16 cellular contexts compared by ENCODE assay signal in the genomic region with DNA sequence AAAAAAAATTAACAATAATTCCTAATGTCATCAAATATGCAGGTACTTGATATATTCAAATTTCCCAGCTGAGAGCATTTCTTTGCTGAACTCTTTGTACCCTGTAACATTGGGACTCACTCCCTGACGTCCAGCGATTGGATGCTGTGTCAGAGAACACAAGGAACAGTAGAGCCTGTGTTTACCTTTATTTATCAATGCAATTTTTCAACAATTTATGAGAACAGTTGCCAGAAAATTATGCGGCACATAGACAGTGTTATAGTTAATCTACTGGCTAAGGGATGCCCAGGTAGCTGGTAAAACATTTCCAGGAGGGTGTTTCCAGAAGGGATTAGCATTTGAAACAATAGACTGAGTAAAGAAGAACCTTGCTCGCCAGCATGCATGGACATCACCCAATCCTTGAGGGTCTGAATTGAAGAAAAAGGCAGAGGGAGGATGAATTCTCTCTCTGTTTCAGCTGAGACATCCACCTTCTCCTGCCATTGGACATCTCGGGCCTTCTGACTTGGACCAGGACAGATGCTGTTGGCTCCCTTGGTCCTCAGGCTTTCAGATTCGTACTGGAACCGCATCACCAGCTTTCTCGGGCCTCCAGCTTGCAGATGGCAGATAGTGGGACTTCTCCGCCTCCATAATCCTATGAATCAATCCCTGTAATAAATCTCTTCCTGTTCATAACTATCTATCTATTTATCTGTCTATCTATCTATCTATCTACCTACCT. TPM values are rescaled to one million over a fixed set of nuclear protein-coding genes. Genes with fewer than 3 reads are reported as not detected.
A peak's percentile ranks its signal among the peaks of the same experiment; 100 is the strongest.
DNase-seq lines count a peak whose midpoint lies in the region; ATAC-seq, FAIRE-seq and TF ChIP-seq lines count a peak whose summit lies in the region.
"Had no signal": no experiment of that assay in that cellular context is flagged by ENCODE, and none has a peak within 500 bp of the region (broad histone marks: within the 10 kb centered on the region; RNA-seq: fewer than 3 reads in every experiment).

No MANE protein-coding gene starts in this region.

- H2BK120ac ChIP-seq in trophoblast cell (ENCODE audit: insufficient read depth, low read length, poor library complexity): no peak overlapping the region

- no peak for TF ChIP-seq CTCF in HepG2 (CRISPR knock-in tag; IDR thresholded peaks at IDR 0.05)
- no peak for TF ChIP-seq CTCF in right lobe of liver (IDR thresholded peaks at IDR 0.05)

- H4K12ac ChIP-seq in trophoblast cell (ENCODE audit: low read depth, low read length): no peak overlapping the region

- peaks cover 31% of the 10 kb centered on the region for H3K4me1 Mint-ChIP-seq in activated T-helper 2 cell treated with anti-CD3 and anti-CD28 coated beads, Interferon-gamma antibody, Interleukin-2, Interleukin-4, amounts not matched to agents 10 μg/mL and 5 μg/mL and 100 μg/mL, durations not matched to agents 14 hours and 24 hours and 36 hours (ENCODE audit: low read depth)

- CTCF ChIA-PET in HepG2 (lab: Yijun Ruan, JAX; ENCODE audit: low intra/inter-chr PET ratio, low total read pairs): no interaction called here

- H3K27ac ChIP-seq in HepG2 (ENCODE audit: extremely low read length, insufficient read depth, low read length): peak overlapping the region; percentile 14
- H3K27ac ChIP-seq in right lobe of liver: no peak overlapping the region
- H3K27ac ChIP-seq in trophoblast cell (ENCODE audit: low read depth, low read length): no peak overlapping the region

- no peak for TF ChIP-seq POLR2A in HepG2 (IDR thresholded peaks at IDR 0.05; ENCODE audit: insufficient read depth in 1 of 2, low read depth in 2 of 2, low read length in 2 of 2)
- TF ChIP-seq POLR2A in right lobe of liver (IDR thresholded peaks at IDR 0.05): no peak

- ATAC-seq in HepG2 (no peak), right lobe of liver (no peak), GM19463 (IDR thresholded peaks at IDR 0.05; ENCODE audit: unreplicated experiment) (no peak), GM21390 (IDR thresholded peaks at IDR 0.05; ENCODE audit: unreplicated experiment) (no peak)
- ATAC-seq: GM12878 had no signal

- H3K4ac ChIP-seq in trophoblast cell (ENCODE audit: low read depth, low read length): no peak overlapping the region

- peak in 1 of 2 experiments; percentile 30; a peak in 1 of 4 replicates for TF ChIP-seq EP300 in HepG2 (IDR thresholded peaks at IDR 0.05; ENCODE audit: low read depth in 2 of 2, low read length in 2 of 2)
- TF ChIP-seq EP300 in HepG2 (CRISPR knock-in tag; IDR thresholded peaks at IDR 0.05; ENCODE audit: borderline replicate concordance): peak; percentile 20; the same call in 1 of the 2 replicates

- 45% methylated on average over 9 of the region's 9 CpGs for WGBS in HepG2 (ENCODE audit: low lambda C conversion rate)
- WGBS in right lobe of liver (ENCODE audit: insufficient coverage, low coverage, low lambda C conversion rate, missing lambda C conversion rate): 89% methylated on average over 7 of the region's 9 CpGs
- WGBS in trophoblast cell (ENCODE audit: extremely low coverage, insufficient coverage, insufficient read length): no CpG with 5 or more reads among the region's 9 CpGs

- no peak overlapping the region for H2BK5ac ChIP-seq in trophoblast cell (ENCODE audit: low read depth, low read length, poor library complexity)

- no peak overlapping the region for H2AFZ ChIP-seq in HepG2 (ENCODE audit: low read length)
- no peak overlapping the region for H2AFZ ChIP-seq in trophoblast cell (ENCODE audit: insufficient read depth, low read length, poor library complexity)

- no peak overlapping the region for H3K18ac ChIP-seq in trophoblast cell (ENCODE audit: low read length)

- no peak for TF ChIP-seq RAD21 in HepG2 (CRISPR knock-in tag; IDR thresholded peaks at IDR 0.05)

- no peak overlapping the region for H3K14ac ChIP-seq in trophoblast cell (ENCODE audit: low read length)

- peak overlapping the region; percentile 43 for H4K91ac ChIP-seq in trophoblast cell (ENCODE audit: low read depth, low read length)

- POLR2A ChIA-PET in HepG2 (lab: Yijun Ruan, JAX): interaction anchor here (0.6 to 2.4 kb wide), 3 partner anchors 9 to 42 kb away, joined by 3 to 14 read pairs (median 3); a partner anchor contains a TSS

- H3K4me2 ChIP-seq in HepG2 (ENCODE audit: low read depth, low read length) (peak overlapping the region; percentile 51), trophoblast cell (ENCODE audit: low read length) (no peak overlapping the region)

- H3K4me3 Mint-ChIP-seq in activated T-helper 2 cell treated with anti-CD3 and anti-CD28 coated beads, Interferon-gamma antibody, Interleukin-2, Interleukin-4, amounts not matched to agents 10 μg/mL and 5 μg/mL and 100 μg/mL, durations not matched to agents 14 hours and 24 hours and 36 hours (ENCODE audit: low read depth): no peak overlapping the region
- H3K4me3 Mint-ChIP-seq: B cell; CD4-positive, alpha-beta T cell had no signal

- H4K20me1 ChIP-seq in HepG2 (ENCODE audit: insufficient read depth, low read length): no peaks in the 10 kb centered on the region

- H3K36me3 ChIP-seq in HepG2 (replicated peaks in 1 of 2; ENCODE audit: control insufficient read depth in 1 of 2, insufficient read depth in 2 of 2, low read length in 2 of 2): no peaks in the 10 kb centered on the region
- no peaks in the 10 kb centered on the region for H3K36me3 ChIP-seq in right lobe of liver
- H3K36me3 ChIP-seq in trophoblast cell (ENCODE audit: control insufficient read depth in 1 of 2, insufficient read depth in 2 of 2, low read length in 2 of 2): no peaks in the 10 kb centered on the region

- no peak overlapping the region for H3K9ac ChIP-seq in HepG2 (ENCODE audit: insufficient read depth, low read depth, low read length)
- no peak overlapping the region for H3K9ac ChIP-seq in trophoblast cell (ENCODE audit: low read length)

- H3K9me3 Mint-ChIP-seq in activated T-helper 2 cell treated with anti-CD3 and anti-CD28 coated beads, Interferon-gamma antibody, Interleukin-2, Interleukin-4, amounts not matched to agents 10 μg/mL and 5 μg/mL and 100 μg/mL, durations not matched to agents 14 hours and 24 hours and 36 hours: no peaks in the 10 kb centered on the region
- H3K9me3 Mint-ChIP-seq: CD4-positive, alpha-beta T cell had no signal

- FAIRE-seq in HepG2 (lab: Jason Lieb, UNC): no peak
- FAIRE-seq: GM12878, GM18507 had no signal

- H3K79me2 ChIP-seq in HepG2 (ENCODE audit: insufficient read depth, low read length) (no peaks in the 10 kb centered on the region), trophoblast cell (ENCODE audit: control insufficient read depth, insufficient read depth, low read length, poor library complexity) (no peaks in the 10 kb centered on the region)

- H3K79me1 ChIP-seq in trophoblast cell (ENCODE audit: low read length): peaks cover 8% of the 10 kb centered on the region

- no peaks in the 10 kb centered on the region for H3K36me3 Mint-ChIP-seq in activated T-helper 2 cell treated with anti-CD3 and anti-CD28 coated beads, Interferon-gamma antibody, Interleukin-2, Interleukin-4, amounts not matched to agents 10 μg/mL and 5 μg/mL and 100 μg/mL, durations not matched to agents 14 hours and 24 hours and 36 hours (ENCODE audit: low read depth)

- H3K4me3 ChIP-seq in HepG2 (replicated peaks in 1 of 3; ENCODE audit: insufficient read depth in 1 of 3, low read depth in 2 of 3, low read length in 3 of 3) (peak overlapping the region in 1 of 3 experiments; percentile 2; a peak in 1 of 6 replicates), right lobe of liver (no peak overlapping the region), trophoblast cell (ENCODE audit: low read depth, low read length) (no peak overlapping the region)
- H3K4me3 ChIP-seq: GM12878 had no signal

- no TSS peak for BruUV-seq in HepG2 (replicated peaks; lab: Mats Ljungman, UMichigan)

- H3K27ac Mint-ChIP-seq in activated T-helper 2 cell treated with anti-CD3 and anti-CD28 coated beads, Interferon-gamma antibody, Interleukin-2, Interleukin-4, amounts not matched to agents 10 μg/mL and 5 μg/mL and 100 μg/mL, durations not matched to agents 14 hours and 24 hours and 36 hours: peak overlapping the region; percentile 31
- H3K27ac Mint-ChIP-seq: B cell; CD4-positive, alpha-beta T cell had no signal

- peak overlapping the region; percentile 4 for H2BK12ac ChIP-seq in trophoblast cell (ENCODE audit: low read length)

- H4K8ac ChIP-seq in trophoblast cell (ENCODE audit: low read depth, low read length): no peak overlapping the region

- H3K9me3 ChIP-seq in HepG2 (ENCODE audit: low read length) (no peaks in the 10 kb centered on the region), right lobe of liver (no peaks in the 10 kb centered on the region), trophoblast cell (ENCODE audit: insufficient read depth, low read depth, low read length) (peaks cover 1% of the 10 kb centered on the region)

- no peak overlapping the region for H3K23ac ChIP-seq in trophoblast cell (ENCODE audit: low read length)

- in situ Hi-C loops in HepG2 (cut with HindIII; ENCODE audit: extremely low pct_ligation_motif_present, low pct_unique_long_range_greater_than_20kb): no loop called here

- intact Hi-C loops in HepG2 (cut with micrococcal nuclease; ENCODE audit: unreplicated experiment): loop anchor here (5.0 to 10.0 kb wide), 3 partner anchors 42 to 118 kb away; no protein-coding TSS in a partner anchor
- intact Hi-C loops in right lobe of liver (cut with DNase I): no loop called here
- intact Hi-C loops in activated T-helper 2 cell treated with anti-CD3 and anti-CD28 coated beads, Interferon-gamma antibody, Interleukin-2, Interleukin-4, amounts not matched to agents 10 μg/mL and 5 μg/mL and 100 μg/mL, durations not matched to agents 14 hours and 24 hours and 36 hours (cut with micrococcal nuclease): loop anchor here (5.0 to 10.0 kb wide), 4 partner anchors 42 to 1845 kb away; no protein-coding TSS in a partner anchor

- no peaks in the 10 kb centered on the region for H3K27me3 ChIP-seq in HepG2 (ENCODE audit: control insufficient read depth in 1 of 2, insufficient read depth in 2 of 2, low read length in 2 of 2)
- no peaks in the 10 kb centered on the region for H3K27me3 ChIP-seq in right lobe of liver
- H3K27me3 ChIP-seq in trophoblast cell (ENCODE audit: insufficient read depth, low read length): no peaks in the 10 kb centered on the region

- H2AK5ac ChIP-seq in trophoblast cell (ENCODE audit: low read length): no peak overlapping the region

- DNase-seq in HepG2 (ENCODE audit: low spot score): no peak
- no peak for DNase-seq in right lobe of liver
- no peak for DNase-seq in activated T-helper 2 cell treated with anti-CD3 and anti-CD28 coated beads, Interferon-gamma antibody, Interleukin-2, Interleukin-4, amounts not matched to agents 10 μg/mL and 5 μg/mL and 100 μg/mL, durations not matched to agents 14 hours and 24 hours and 36 hours (ENCODE audit: low spot score)
- DNase-seq in trophoblast cell: no peak
- DNase-seq in activated naive CD4-positive, alpha-beta T cell treated with anti-CD3 and anti-CD28 coated beads, Interleukin-2, amount 50 U/mL, for 16 hours: no peak
- DNase-seq: C1 segment of cervical spinal cord; CD4-positive, alpha-beta T cell; DMS79; HCEC 1CT; IMR-90; KBM-7 had no signal

- H3K4me1 ChIP-seq in HepG2 (ENCODE audit: insufficient read depth, low read length) (peaks cover 89% of the 10 kb centered on the region), right lobe of liver (peaks cover 0 to 15% (median 2%) of the 10 kb centered on the region in 4 donors), trophoblast cell (ENCODE audit: control insufficient read depth in 1 of 2, insufficient read depth in 2 of 2, low read length in 2 of 2) (peaks cover 10% of the 10 kb centered on the region in 2 experiments)

- no peaks in the 10 kb centered on the region for H3K27me3 Mint-ChIP-seq in activated T-helper 2 cell treated with anti-CD3 and anti-CD28 coated beads, Interferon-gamma antibody, Interleukin-2, Interleukin-4, amounts not matched to agents 10 μg/mL and 5 μg/mL and 100 μg/mL, durations not matched to agents 14 hours and 24 hours and 36 hours (ENCODE audit: low read depth)
- H3K27me3 Mint-ChIP-seq: B cell; CD4-positive, alpha-beta T cell had no signal

RNA-seq across cellular contexts. Expression of a gene that starts 42.2 kb away (rescaled TPM):
- total RNA-seq in HepG2 (2016; rRNA removed; fragmentation: Illumina TruSeq; extraction: Trizol): 56.8 and 76.2 TPM in 2 replicates
- total RNA-seq in HepG2 (2016; cell fraction: cytosol; rRNA removed; fragmentation: Illumina TruSeq; extraction: Trizol; ENCODE audit: low read depth): 30.2 and 36.5 TPM in 2 replicates
- total RNA-seq in HepG2 (2016; cell fraction: insoluble cytoplasmic fraction; rRNA removed; fragmentation: Illumina TruSeq; extraction: Trizol): 56.0 and 74.0 TPM in 2 replicates
- total RNA-seq in HepG2 (2016; cell fraction: membrane; rRNA removed; fragmentation: Illumina TruSeq; extraction: Trizol): 34.2 and 36.7 TPM in 2 replicates
- total RNA-seq in HepG2 (2016; cell fraction: nucleus; rRNA removed; fragmentation: Illumina TruSeq; extraction: Trizol): 59.3 and 64.3 TPM in 2 replicates
- polyA plus RNA-seq in HepG2 (2011; rRNA removed): 25.0 and 35.0 TPM in 2 replicates
- 17.2 and 18.9 TPM in 2 replicates for polyA plus RNA-seq in HepG2 (2011; cell fraction: cytosol; rRNA removed)
- 36.9 and 40.6 TPM in 2 replicates for polyA plus RNA-seq in HepG2 (2011; cell fraction: nucleus; rRNA removed)
- polyA plus RNA-seq in HepG2 (2012): 22.6 and 26.9 TPM in 2 replicates
- polyA plus RNA-seq in HepG2 (2016; cell fraction: cytosol; fragmentation: Illumina TruSeq; extraction: Trizol; ENCODE audit: low read depth): 2.0 and 2.4 TPM in 2 replicates
- 40.1 and 40.4 TPM in 2 replicates for polyA plus RNA-seq in HepG2 (2016; cell fraction: insoluble cytoplasmic fraction; fragmentation: Illumina TruSeq; extraction: Trizol; ENCODE audit: low read depth)
- polyA plus RNA-seq in HepG2 (2016; cell fraction: membrane; fragmentation: Illumina TruSeq; extraction: Trizol; ENCODE audit: low read depth): 5.5 and 5.7 TPM in 2 replicates
- polyA plus RNA-seq in HepG2 (2016; cell fraction: nucleus; fragmentation: Illumina TruSeq; extraction: Trizol; ENCODE audit: insufficient read depth, low read depth): 53.5 and 57.7 TPM in 2 replicates
- polyA minus RNA-seq in HepG2 (2011; rRNA and poly(A)+ RNA removed; ENCODE audit: low replicate concordance): 49.8 and 56.6 TPM in 2 replicates
- 41.6 and 42.5 TPM in 2 replicates for polyA minus RNA-seq in HepG2 (2011; cell fraction: cytosol; rRNA and poly(A)+ RNA removed)
- 75.8 and 76.3 TPM in 2 replicates for polyA minus RNA-seq in HepG2 (2011; cell fraction: nucleus; rRNA and poly(A)+ RNA removed)
- 10 to 100 TPM; 11.2 to 15.1 (median 13.8) TPM for total RNA-seq in right lobe of liver
- 119 and 126 TPM in 2 replicates for total RNA-seq in activated T-helper 2 cell treated with anti-CD3 and anti-CD28 coated beads, Interferon-gamma antibody, Interleukin-2, Interleukin-4, amounts not matched to agents 10 μg/mL and 5 μg/mL and 100 μg/mL, durations not matched to agents 14 hours and 24 hours and 36 hours
- polyA plus RNA-seq in trophoblast cell (2013): 189 and 191 TPM in 2 replicates

Comparison
In these comparisons a context has a peak if more than half of its experiments do, and no peak if none do; other contexts are left out.
1. intact Hi-C loops: an anchor here in HepG2 (5.0 to 10.0 kb wide) and activated T-helper 2 cell treated with anti-CD3 and anti-CD28 coated beads, Interferon-gamma antibody, Interleukin-2, Interleukin-4, amounts not matched to agents 10 μg/mL and 5 μg/mL and 100 μg/mL, durations not matched to agents 14 hours and 24 hours and 36 hours (5.0 to 10.0 kb wide); none called in right lobe of liver.